Comparison of ENCODE assay signal across 27 cellular contexts in genomic region chr15:100220058-100220728, GRCh38.
"Had no signal": no experiment of that assay in that cellular context is flagged by ENCODE, and none has a peak within 500 bp of the region (broad histone marks: within the 10 kb centered on the region; RNA-seq: fewer than 3 reads in every experiment).

No MANE protein-coding gene starts in this region.

- H3K27me3 Mint-ChIP-seq: activated B cell treated with CpG ODN at 0.5 μM for 24 hours; activated CD4-positive, alpha-beta T cell treated with anti-CD3 and anti-CD28 coated beads for 36 hours; activated naive CD8-positive, alpha-beta T cell; activated T-cell treated with anti-CD3 and anti-CD28 coated beads, Interleukin-2, amount 50 U/mL, for 24 hours; activated T-helper 17 cell treated with anti-CD3 and anti-CD28 coated beads, Interleukin-2, amount 50 U/mL, for 72 hours; memory B cell; naive B cell; type B pancreatic cell had no signal

- H3K4me3 Mint-ChIP-seq: activated B cell treated with CpG ODN at 0.5 μM for 24 hours; activated CD4-positive, alpha-beta T cell treated with anti-CD3 and anti-CD28 coated beads for 36 hours; activated naive CD8-positive, alpha-beta T cell; activated T-cell treated with anti-CD3 and anti-CD28 coated beads, Interleukin-2, amount 50 U/mL, for 24 hours; activated T-helper 17 cell treated with anti-CD3 and anti-CD28 coated beads, Interleukin-2, amount 50 U/mL, for 72 hours; immature natural killer cell; memory B cell; naive B cell; neural crest cell; type B pancreatic cell had no signal

- H3K36me3 ChIP-seq: adrenal gland, thoracic aorta, vagina had no signal

- ATAC-seq: activated CD4-positive, alpha-beta T cell treated with anti-CD3 and anti-CD28 coated beads for 36 hours; activated T-helper 17 cell treated with anti-CD3 and anti-CD28 coated beads, Interleukin-2, amount 50 U/mL, for 72 hours; esophagus mucosa; mucosa of descending colon had no signal

- H3K9me3 Mint-ChIP-seq: activated B cell treated with CpG ODN at 0.5 μM for 24 hours; activated T-cell treated with anti-CD3 and anti-CD28 coated beads, Interleukin-2, amount 50 U/mL, for 24 hours; activated T-helper 17 cell treated with anti-CD3 and anti-CD28 coated beads, Interleukin-2, amount 50 U/mL, for 72 hours; immature natural killer cell; neural crest cell; type B pancreatic cell had no signal

- H3K36me3 Mint-ChIP-seq: activated naive CD8-positive, alpha-beta T cell; immature natural killer cell; memory B cell; naive B cell had no signal

- DNase-seq: activated B cell treated with CpG ODN at 0.5 μM for 24 hours; activated CD4-positive, alpha-beta T cell treated with anti-CD3 and anti-CD28 coated beads for 36 hours; activated CD4-positive, alpha-beta T cell treated with anti-CD3 and anti-CD28 coated beads, Interleukin-2, amount 50 U/mL, for 4 hours; activated CD8-positive, alpha-beta memory T cell treated with anti-CD3 and anti-CD28 coated beads for 24 hours; activated CD8-positive, alpha-beta memory T cell treated with anti-CD3 and anti-CD28 coated beads, Interleukin-2, amount 50 U/mL, for 4 hours; activated naive CD4-positive, alpha-beta T cell; activated T-cell treated with anti-CD3 and anti-CD28 coated beads, Interleukin-2, amount 50 U/mL, for 24 hours; adrenal gland; central memory CD4-positive, alpha-beta T cell; dermis blood vessel endothelial cell; effector CD8-positive, alpha-beta T cell; foreskin melanocyte; immature natural killer cell; mucosa of descending colon; naive B cell; posterior cingulate gyrus; retina; stimulated activated CD4-positive, alpha-beta T cell treated with anti-CD3 and anti-CD28 coated beads, Interleukin-4, amount 100 ng/mL, for 24 hours; stimulated activated naive CD4-positive, alpha-beta T cell treated with Interleukin-2 at 50 U/mL for 16 hours had no signal

- H3K4me1 Mint-ChIP-seq: activated B cell treated with CpG ODN at 0.5 μM for 24 hours; activated T-helper 17 cell treated with anti-CD3 and anti-CD28 coated beads, Interleukin-2, amount 50 U/mL, for 72 hours; immature natural killer cell; memory B cell; naive B cell had no signal

- H3K27ac Mint-ChIP-seq: activated B cell treated with CpG ODN at 0.5 μM for 24 hours; activated CD4-positive, alpha-beta T cell treated with anti-CD3 and anti-CD28 coated beads for 36 hours; activated naive CD8-positive, alpha-beta T cell; activated T-cell treated with anti-CD3 and anti-CD28 coated beads, Interleukin-2, amount 50 U/mL, for 24 hours; activated T-helper 17 cell treated with anti-CD3 and anti-CD28 coated beads, Interleukin-2, amount 50 U/mL, for 72 hours; immature natural killer cell; memory B cell; naive B cell; type B pancreatic cell had no signal

- H3K27me3 ChIP-seq: adrenal gland, vagina had no signal

- H3K4me3 ChIP-seq: adrenal gland, mucosa of descending colon, thoracic aorta, vagina had no signal

- H3K27ac ChIP-seq: adrenal gland, thoracic aorta, vagina had no signal
